In the genomic region with DNA sequence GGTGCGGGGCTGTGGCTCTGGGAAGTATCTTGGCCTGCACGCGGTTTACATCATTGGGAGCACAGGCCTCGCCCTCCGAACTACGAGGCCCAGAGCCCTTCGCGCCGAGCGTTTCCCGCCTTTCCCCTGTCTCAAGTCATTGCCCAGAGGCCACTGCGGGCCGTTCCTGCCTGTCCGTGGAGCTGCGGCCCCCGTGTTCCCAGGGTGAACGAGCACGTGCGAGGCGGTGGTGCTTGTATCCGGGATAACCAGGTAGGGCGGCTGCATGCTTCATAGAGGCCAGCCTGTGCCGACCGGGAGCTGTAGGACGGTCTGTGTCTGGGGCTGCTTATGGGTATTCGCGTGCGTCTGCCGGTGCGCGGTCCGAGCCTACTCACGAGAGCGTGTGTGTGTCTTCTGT, we compare ENCODE assay signal across 1 cellular context.
TF ChIP-seq lines count a peak whose summit lies in the region.

No MANE protein-coding gene starts in this region.

TF ChIP-seq in liver, 16 proteins besides CTCF, POLR2A, EP300 and RAD21 (continued from another document):
- TF ChIP-seq, protein P1, sequence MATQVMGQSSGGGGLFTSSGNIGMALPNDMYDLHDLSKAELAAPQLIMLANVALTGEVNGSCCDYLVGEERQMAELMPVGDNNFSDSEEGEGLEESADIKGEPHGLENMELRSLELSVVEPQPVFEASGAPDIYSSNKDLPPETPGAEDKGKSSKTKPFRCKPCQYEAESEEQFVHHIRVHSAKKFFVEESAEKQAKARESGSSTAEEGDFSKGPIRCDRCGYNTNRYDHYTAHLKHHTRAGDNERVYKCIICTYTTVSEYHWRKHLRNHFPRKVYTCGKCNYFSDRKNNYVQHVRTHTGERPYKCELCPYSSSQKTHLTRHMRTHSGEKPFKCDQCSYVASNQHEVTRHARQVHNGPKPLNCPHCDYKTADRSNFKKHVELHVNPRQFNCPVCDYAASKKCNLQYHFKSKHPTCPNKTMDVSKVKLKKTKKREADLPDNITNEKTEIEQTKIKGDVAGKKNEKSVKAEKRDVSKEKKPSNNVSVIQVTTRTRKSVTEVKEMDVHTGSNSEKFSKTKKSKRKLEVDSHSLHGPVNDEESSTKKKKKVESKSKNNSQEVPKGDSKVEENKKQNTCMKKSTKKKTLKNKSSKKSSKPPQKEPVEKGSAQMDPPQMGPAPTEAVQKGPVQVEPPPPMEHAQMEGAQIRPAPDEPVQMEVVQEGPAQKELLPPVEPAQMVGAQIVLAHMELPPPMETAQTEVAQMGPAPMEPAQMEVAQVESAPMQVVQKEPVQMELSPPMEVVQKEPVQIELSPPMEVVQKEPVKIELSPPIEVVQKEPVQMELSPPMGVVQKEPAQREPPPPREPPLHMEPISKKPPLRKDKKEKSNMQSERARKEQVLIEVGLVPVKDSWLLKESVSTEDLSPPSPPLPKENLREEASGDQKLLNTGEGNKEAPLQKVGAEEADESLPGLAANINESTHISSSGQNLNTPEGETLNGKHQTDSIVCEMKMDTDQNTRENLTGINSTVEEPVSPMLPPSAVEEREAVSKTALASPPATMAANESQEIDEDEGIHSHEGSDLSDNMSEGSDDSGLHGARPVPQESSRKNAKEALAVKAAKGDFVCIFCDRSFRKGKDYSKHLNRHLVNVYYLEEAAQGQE (IDR thresholded peaks at IDR 0.05) = no peak
- TF ChIP-seq FOXA2 (IDR thresholded peaks at IDR 0.05) (no peak), EGR1 (IDR thresholded peaks at IDR 0.05; ENCODE audit: low read depth in 2 of 2) (no peak), JUND (IDR thresholded peaks at IDR 0.05) (no peak), TAF1 (conservative IDR thresholded peaks at IDR 0.05) (no peak)
